ENCODE assay signal across 1 cellular context in the genomic region with DNA sequence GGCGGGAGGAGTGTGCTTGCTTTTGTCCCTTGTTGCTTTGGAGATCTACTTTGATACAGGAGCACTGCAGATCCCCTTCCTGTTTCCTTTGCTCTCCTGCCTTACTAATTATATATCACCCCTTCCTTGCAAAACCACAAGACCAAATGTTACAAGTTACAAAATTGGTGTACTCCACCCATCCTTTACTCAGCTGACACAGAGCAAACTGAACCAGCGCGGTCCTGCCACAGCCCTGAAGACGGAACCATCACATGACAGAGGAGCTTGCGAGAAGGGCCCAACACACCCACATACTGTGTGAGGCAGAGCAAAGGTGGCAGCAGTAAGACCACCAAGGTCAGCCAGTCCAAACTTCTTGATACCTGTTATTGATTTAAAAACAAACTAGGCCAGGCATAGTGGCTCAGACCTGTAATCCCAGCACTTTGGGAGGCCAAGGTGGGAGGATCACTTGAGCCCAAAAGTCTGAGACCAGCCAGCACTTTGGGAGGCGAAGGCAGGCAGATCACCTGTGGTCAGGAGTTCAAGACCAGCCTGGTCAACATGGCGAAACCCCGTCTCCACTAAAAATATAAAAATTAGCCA.
TF ChIP-seq lines count a peak whose summit lies in the region.

No MANE protein-coding gene starts in this region.

TF ChIP-seq in IMR-90, 13 proteins besides CTCF, POLR2A, EP300 and RAD21 (continued from another document):
- TF ChIP-seq, protein P1, sequence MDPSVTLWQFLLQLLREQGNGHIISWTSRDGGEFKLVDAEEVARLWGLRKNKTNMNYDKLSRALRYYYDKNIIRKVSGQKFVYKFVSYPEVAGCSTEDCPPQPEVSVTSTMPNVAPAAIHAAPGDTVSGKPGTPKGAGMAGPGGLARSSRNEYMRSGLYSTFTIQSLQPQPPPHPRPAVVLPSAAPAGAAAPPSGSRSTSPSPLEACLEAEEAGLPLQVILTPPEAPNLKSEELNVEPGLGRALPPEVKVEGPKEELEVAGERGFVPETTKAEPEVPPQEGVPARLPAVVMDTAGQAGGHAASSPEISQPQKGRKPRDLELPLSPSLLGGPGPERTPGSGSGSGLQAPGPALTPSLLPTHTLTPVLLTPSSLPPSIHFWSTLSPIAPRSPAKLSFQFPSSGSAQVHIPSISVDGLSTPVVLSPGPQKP (IDR thresholded peaks at IDR 0.05; ENCODE audit: borderline replicate concordance, low read depth, low read length): no peak
- TF ChIP-seq RCOR1 (IDR thresholded peaks at IDR 0.05; ENCODE audit: insufficient replicate concordance, low read length) (no peak), BHLHE40 (IDR thresholded peaks at IDR 0.05; ENCODE audit: low read depth, low read length) (no peak), CEBPB (IDR thresholded peaks at IDR 0.05; ENCODE audit: low read depth, low read length) (no peak), RFX5 (IDR thresholded peaks at IDR 0.05; ENCODE audit: low read depth, low read length) (no peak), SMC3 (IDR thresholded peaks at IDR 0.05; ENCODE audit: low read depth, low read length) (no peak), MAFK (IDR thresholded peaks at IDR 0.05; ENCODE audit: low read depth, low read length) (no peak), CHD1 (IDR thresholded peaks at IDR 0.05; ENCODE audit: low read depth, low read length) (no peak)
- TF ChIP-seq, protein P2, sequence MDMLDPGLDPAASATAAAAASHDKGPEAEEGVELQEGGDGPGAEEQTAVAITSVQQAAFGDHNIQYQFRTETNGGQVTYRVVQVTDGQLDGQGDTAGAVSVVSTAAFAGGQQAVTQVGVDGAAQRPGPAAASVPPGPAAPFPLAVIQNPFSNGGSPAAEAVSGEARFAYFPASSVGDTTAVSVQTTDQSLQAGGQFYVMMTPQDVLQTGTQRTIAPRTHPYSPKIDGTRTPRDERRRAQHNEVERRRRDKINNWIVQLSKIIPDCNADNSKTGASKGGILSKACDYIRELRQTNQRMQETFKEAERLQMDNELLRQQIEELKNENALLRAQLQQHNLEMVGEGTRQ (IDR thresholded peaks at IDR 0.05; ENCODE audit: low read depth, low read length): no peak
